Comparison of ENCODE assay signal across 8 cellular contexts in genomic region chr5:139392324-139392677, GRCh38. TPM values are rescaled to one million over a fixed set of nuclear protein-coding genes. Genes with fewer than 3 reads are reported as not detected.
A peak's percentile ranks its signal among the peaks of the same experiment; 100 is the strongest.
DNase-seq lines count a peak whose midpoint lies in the region; ATAC-seq, FAIRE-seq and TF ChIP-seq lines count a peak whose summit lies in the region.

No MANE protein-coding gene starts in this region.

- in situ Hi-C loops in mammary epithelial cell (cut with MboI; ENCODE audit: low sequenced_read_pairs in 2 of 2): no loop called here

- no peak overlapping the region for H3K27ac ChIP-seq in mammary epithelial cell (ENCODE audit: insufficient read depth, low read depth, low read length)
- no peak overlapping the region for H3K27ac ChIP-seq in pancreas

- DNase-seq in GM12864 (ENCODE audit: low read depth) (no peak), mammary epithelial cell (no peak), pancreas (peak in 1 of 6 donors; percentile 76), middle frontal gyrus (ENCODE audit: extremely low spot score, low spot score) (no peak), omental fat pad (ENCODE audit: low spot score) (no peak), foreskin melanocyte (no peak)

- H3K9ac ChIP-seq in mammary epithelial cell (ENCODE audit: insufficient read depth, low read length): no peak overlapping the region

- H3K4me1 ChIP-seq in mammary epithelial cell (ENCODE audit: insufficient read depth, low read length) (peaks cover 13% of the 10 kb centered on the region), pancreas (peaks cover 0 to 6% (median 0%) of the 10 kb centered on the region in 3 donors)

- CTCF ChIA-PET in mammary epithelial cell (lab: Charles Lee; ENCODE audit: low non-redundant PET): no interaction called here

- dilution Hi-C loops in mammary epithelial cell (cut with HindIII; ENCODE audit: low sequenced_read_pairs): no loop called here

- H3K9me3 ChIP-seq in mammary epithelial cell (replicated peaks; ENCODE audit: insufficient read depth, low read length) (peaks cover 7% of the 10 kb centered on the region), pancreas (no peaks in the 10 kb centered on the region)

- H3K4me2 ChIP-seq in mammary epithelial cell (ENCODE audit: insufficient read depth, low read depth, low read length): no peak overlapping the region

- no peak for TF ChIP-seq CTCF in GM12864 (IDR thresholded peaks at IDR 0.05; ENCODE audit: low read depth, low read length, missing control alignments)
- no peak for TF ChIP-seq CTCF in mammary epithelial cell (conservative IDR thresholded peaks at IDR 0.05 in 1 of 2, IDR thresholded peaks at IDR 0.05 in 1 of 2; ENCODE audit: extremely low read depth in 1 of 2, insufficient read depth in 1 of 2, low read depth in 1 of 2, low read length in 2 of 2)
- TF ChIP-seq CTCF in pancreas (IDR thresholded peaks at IDR 0.05): no peak
- no peak for TF ChIP-seq CTCF in omental fat pad (IDR thresholded peaks at IDR 0.05)

- WGBS in mammary epithelial cell (ENCODE audit: low coverage, missing lambda C conversion rate): 74% methylated on average over 12 of the region's 36 CpGs
- 17 to 23% methylated on average over 15 to 36 of the region's 36 CpGs for WGBS in pancreas, 2 donors

- H3K27me3 ChIP-seq in mammary epithelial cell (ENCODE audit: insufficient read depth, low read length) (peaks cover 14% of the 10 kb centered on the region), pancreas (peaks cover 0 to 6% (median 2%) of the 10 kb centered on the region in 4 donors)

- H4K20me1 ChIP-seq in mammary epithelial cell (ENCODE audit: insufficient read depth, low read length): no peaks in the 10 kb centered on the region

- no peaks in the 10 kb centered on the region for H3K36me3 ChIP-seq in mammary epithelial cell (ENCODE audit: insufficient read depth, low read length)
- no peaks in the 10 kb centered on the region for H3K36me3 ChIP-seq in pancreas

- peak overlapping the region; percentile 88 for H3K4me3 ChIP-seq in GM12864 (ENCODE audit: low read depth, low read length)
- H3K4me3 ChIP-seq in mammary epithelial cell (replicated peaks in 1 of 3; ENCODE audit: insufficient read depth in 1 of 3, low read depth in 2 of 3, low read length in 3 of 3): no peak overlapping the region
- H3K4me3 ChIP-seq in pancreas: peak overlapping the region in 3 of 4 donors; percentile 18 to 47 (median 27)

- BruUV-seq in mammary epithelial cell (replicated peaks; lab: Mats Ljungman, UMichigan): no TSS peak

- ATAC-seq in HG03342 (IDR thresholded peaks at IDR 0.05; ENCODE audit: unreplicated experiment) (peak; percentile 8), pancreas (peak in 1 of 4 donors; percentile 1), omental fat pad (ENCODE audit: low FRiP score) (no peak), HG02642 (IDR thresholded peaks at IDR 0.05; ENCODE audit: poor library complexity, unreplicated experiment) (no peak)

- intact Hi-C loops in mammary epithelial cell (cut with micrococcal nuclease): no loop called here
- intact Hi-C loops in pancreas (cut with DNase I): no loop called here

- no peaks in the 10 kb centered on the region for H3K79me2 ChIP-seq in mammary epithelial cell (ENCODE audit: insufficient read depth, low read length)

- no peak for FAIRE-seq in pancreas (lab: Jason Lieb, UNC)

- H2AFZ ChIP-seq in mammary epithelial cell (ENCODE audit: low read depth, low read length): peak overlapping the region; percentile 81

RNA-seq across cellular contexts. Expression of gene MZB1, which starts 2.6 kb away (rescaled TPM):
- total RNA-seq in mammary epithelial cell (not detected), pancreas (10 to 100 TPM in 1 of 6 donors, under 1 TPM in 3, not detected in 2; 0.28 to 11.6 (median 0.71) TPM), omental fat pad (1 to 10 TPM; 1.1 to 7.0 (median 2.9) TPM)
- polyA plus RNA-seq in mammary epithelial cell (not detected), pancreas (under 1 TPM in 1 of 2 donors, not detected in 1; 0.28 TPM)
- polyA minus RNA-seq in mammary epithelial cell: not detected

RNA-seq across cellular contexts. Expression of gene PROB1, which starts 2.6 kb away (rescaled TPM):
- under 1 TPM; 0.38 to 0.67 TPM for total RNA-seq in mammary epithelial cell
- polyA plus RNA-seq in mammary epithelial cell: 0.03 TPM
- not detected for polyA minus RNA-seq in mammary epithelial cell
- under 1 TPM; 0.19 to 0.38 (median 0.31) TPM for total RNA-seq in pancreas
- under 1 TPM; 0.34 to 0.38 TPM for polyA plus RNA-seq in pancreas
- total RNA-seq in omental fat pad: 1 to 10 TPM in 2 of 4 donors, under 1 TPM in 2; 0.46 to 2.0 (median 1.2) TPM

RNA-seq across cellular contexts. Expression of gene SLC23A1, which starts 9.2 kb away (rescaled TPM):
- total RNA-seq in mammary epithelial cell (not detected), pancreas (1 to 10 TPM in 4 of 6 donors, under 1 TPM in 2; 0.49 to 1.6 (median 1.2) TPM), omental fat pad (not detected)
- polyA plus RNA-seq in mammary epithelial cell (not detected), pancreas (1 to 10 TPM; 1.7 to 2.1 TPM)
- not detected for polyA minus RNA-seq in mammary epithelial cell

RNA-seq across cellular contexts. Expression of gene SPATA24, which starts 11.6 kb away (rescaled TPM):
- total RNA-seq in mammary epithelial cell (1 to 10 TPM; 3.2 to 5.4 TPM), pancreas (1 to 10 TPM; 1.8 to 3.5 (median 3.1) TPM), omental fat pad (1 to 10 TPM; 1.8 to 3.3 (median 2.0) TPM)
- polyA plus RNA-seq in mammary epithelial cell (4.1 TPM), pancreas (1 to 10 TPM; 4.6 to 9.8 TPM)
- polyA minus RNA-seq in mammary epithelial cell: not detected

RNA-seq across cellular contexts. Expression of gene DNAJC18, which starts 47.0 kb away (rescaled TPM):
- total RNA-seq in mammary epithelial cell: 10 to 100 TPM in 1 of 2 donors, 1 to 10 TPM in 1; 6.7 to 12.9 TPM
- polyA plus RNA-seq in mammary epithelial cell: 3.3 TPM
- 6.6 TPM for polyA minus RNA-seq in mammary epithelial cell
- total RNA-seq in pancreas: 1 to 10 TPM; 1.1 to 5.8 (median 1.9) TPM
- polyA plus RNA-seq in pancreas: 1 to 10 TPM; 1.6 to 5.1 TPM
- 1 to 10 TPM; 6.1 to 7.4 (median 6.5) TPM for total RNA-seq in omental fat pad

Comparison
In these comparisons a context has a peak if more than half of its experiments do, and no peak if none do; other contexts are left out.
1. H3K4me3 ChIP-seq: peak in GM12864 (single experiment) and pancreas (3 of 4); none in mammary epithelial cell (0 of 3).